8 cellular contexts compared by ENCODE assay signal in the genomic region with DNA sequence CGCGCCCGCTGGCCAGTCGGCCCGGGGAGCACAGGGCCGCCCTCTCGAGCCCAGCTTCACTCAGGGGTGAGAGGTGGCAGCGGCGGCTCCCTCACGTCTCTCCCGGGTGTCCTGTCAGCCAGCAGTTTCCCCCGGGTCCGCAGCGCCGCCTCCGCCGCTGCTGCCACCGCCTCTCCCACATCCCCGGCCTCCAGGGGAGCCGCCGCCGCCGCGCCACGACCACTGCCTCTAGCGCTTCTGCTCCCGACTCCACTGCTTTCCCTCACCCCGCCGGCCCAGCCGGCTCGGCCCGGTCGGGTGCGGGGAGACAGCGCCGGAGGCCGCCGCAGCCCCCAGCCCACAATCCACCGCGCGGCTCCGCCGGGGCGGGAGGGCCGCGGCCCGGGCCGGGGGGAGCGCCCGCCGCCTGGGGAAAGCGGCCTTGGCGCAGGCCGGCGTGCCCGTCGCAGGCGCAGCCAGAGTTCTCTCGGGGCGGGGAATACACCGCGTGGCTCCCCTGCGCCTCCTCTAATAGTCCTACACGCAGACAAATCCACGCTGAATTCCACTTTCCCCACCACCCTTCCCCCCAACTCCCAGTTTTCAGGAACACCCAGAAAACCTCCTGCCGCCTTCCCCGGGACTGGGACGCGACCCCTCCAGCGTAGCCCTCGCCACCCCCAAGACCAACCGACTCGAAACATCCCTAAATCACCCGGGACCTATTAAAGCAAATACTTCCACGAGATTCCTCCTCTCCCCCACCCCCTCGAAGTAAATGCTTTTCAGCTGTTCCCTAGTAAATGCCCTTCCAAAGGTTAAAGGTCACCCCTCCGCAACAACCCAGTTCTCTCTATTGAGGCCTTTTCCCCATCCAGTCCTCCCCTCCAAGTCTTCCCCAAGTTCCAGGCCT.
DNase-seq lines count a peak whose midpoint lies in the region; ATAC-seq, FAIRE-seq and TF ChIP-seq lines count a peak whose summit lies in the region.

A gene with protein sequence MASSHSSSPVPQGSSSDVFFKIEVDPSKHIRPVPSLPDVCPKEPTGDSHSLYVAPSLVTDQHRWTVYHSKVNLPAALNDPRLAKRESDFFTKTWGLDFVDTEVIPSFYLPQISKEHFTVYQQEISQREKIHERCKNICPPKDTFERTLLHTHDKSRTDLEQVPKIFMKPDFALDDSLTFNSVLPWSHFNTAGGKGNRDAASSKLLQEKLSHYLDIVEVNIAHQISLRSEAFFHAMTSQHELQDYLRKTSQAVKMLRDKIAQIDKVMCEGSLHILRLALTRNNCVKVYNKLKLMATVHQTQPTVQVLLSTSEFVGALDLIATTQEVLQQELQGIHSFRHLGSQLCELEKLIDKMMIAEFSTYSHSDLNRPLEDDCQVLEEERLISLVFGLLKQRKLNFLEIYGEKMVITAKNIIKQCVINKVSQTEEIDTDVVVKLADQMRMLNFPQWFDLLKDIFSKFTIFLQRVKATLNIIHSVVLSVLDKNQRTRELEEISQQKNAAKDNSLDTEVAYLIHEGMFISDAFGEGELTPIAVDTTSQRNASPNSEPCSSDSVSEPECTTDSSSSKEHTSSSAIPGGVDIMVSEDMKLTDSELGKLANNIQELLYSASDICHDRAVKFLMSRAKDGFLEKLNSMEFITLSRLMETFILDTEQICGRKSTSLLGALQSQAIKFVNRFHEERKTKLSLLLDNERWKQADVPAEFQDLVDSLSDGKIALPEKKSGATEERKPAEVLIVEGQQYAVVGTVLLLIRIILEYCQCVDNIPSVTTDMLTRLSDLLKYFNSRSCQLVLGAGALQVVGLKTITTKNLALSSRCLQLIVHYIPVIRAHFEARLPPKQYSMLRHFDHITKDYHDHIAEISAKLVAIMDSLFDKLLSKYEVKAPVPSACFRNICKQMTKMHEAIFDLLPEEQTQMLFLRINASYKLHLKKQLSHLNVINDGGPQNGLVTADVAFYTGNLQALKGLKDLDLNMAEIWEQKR (minus strand): TSS at position 346 of the 892 bp plus-strand sequence. CDS start 35,429 bp downstream, outside the sequence.

- H3K4me2 ChIP-seq in BLaER1, result peak within 1 kb of the TSS; percentile 91

- H3K9me3 ChIP-seq in BLaER1, result no peaks in the 10 kb centered on the region

- H3K4me3 ChIP-seq in BLaER1 (peak within 1 kb of the TSS; percentile 93), fibroblast of pulmonary artery (replicated peaks; ENCODE audit: low read depth, low read length) (peak within 1 kb of the TSS; percentile 79)

- no peaks in the 10 kb centered on the region for H3K36me3 ChIP-seq in BLaER1

- H3K27me3 Mint-ChIP-seq in nephron progenitor cell (ENCODE audit: low read depth, poor library complexity), result no peaks in the 10 kb centered on the region
- H3K27me3 Mint-ChIP-seq in stimulated activated naive CD8-positive, alpha-beta T cell treated with anti-CD3 and anti-CD28 coated beads, Interleukin-15, amount 100 ng/mL, for 72 hours, result no peaks in the 10 kb centered on the region

- peaks cover 21% of the 10 kb centered on the region for H3K4me1 ChIP-seq in BLaER1

- H3K27ac Mint-ChIP-seq in nephron progenitor cell, result peak within 1 kb of the TSS; percentile 98
- peak within 1 kb of the TSS; percentile 100 for H3K27ac Mint-ChIP-seq in stimulated activated naive CD8-positive, alpha-beta T cell treated with anti-CD3 and anti-CD28 coated beads, Interleukin-15, amount 100 ng/mL, for 72 hours

- FAIRE-seq in RCC 7860 (lab: Jason Lieb, UNC), result no peak

- H3K9me3 Mint-ChIP-seq in nephron progenitor cell, result peaks cover 3% of the 10 kb centered on the region
- no peaks in the 10 kb centered on the region for H3K9me3 Mint-ChIP-seq in stimulated activated naive CD8-positive, alpha-beta T cell treated with anti-CD3 and anti-CD28 coated beads, Interleukin-15, amount 100 ng/mL, for 72 hours

- peak within 1 kb of the TSS; percentile 96 for H3K9ac ChIP-seq in BLaER1

- H4K20me1 ChIP-seq in BLaER1, result peaks cover 28% of the 10 kb centered on the region

- no peaks in the 10 kb centered on the region for H3K27me3 ChIP-seq in BLaER1

- H3K27ac ChIP-seq in BLaER1, result peak within 1 kb of the TSS; percentile 96

- TF ChIP-seq CTCF in fibroblast of pulmonary artery (IDR thresholded peaks at IDR 0.05; ENCODE audit: low read length, missing control alignments) (no peak), nephron progenitor cell (IDR thresholded peaks at IDR 0.05) (no peak)

- DNase-seq in RCC 7860 (ENCODE audit: low spot score) (peak; percentile 19), fibroblast of pulmonary artery (ENCODE audit: low read depth) (peak; percentile 59), nephron progenitor cell (peak; percentile 77)
- DNase-seq in activated T-helper 9 cell treated with anti-CD3 and anti-CD28 coated beads, Interleukin-2, amount 50 U/mL, for 16 hours (ENCODE audit: low read depth), result peak; percentile 40
- peak; percentile 64 to 78 for DNase-seq in stimulated activated naive CD8-positive, alpha-beta T cell treated with anti-CD3 and anti-CD28 coated beads, Interleukin-15, amount 100 ng/mL, for 72 hours

- peaks cover 35% of the 10 kb centered on the region for H3K4me1 Mint-ChIP-seq in nephron progenitor cell
- peaks cover 38% of the 10 kb centered on the region for H3K4me1 Mint-ChIP-seq in stimulated activated naive CD8-positive, alpha-beta T cell treated with anti-CD3 and anti-CD28 coated beads, Interleukin-15, amount 100 ng/mL, for 72 hours

- peak; percentile 61 for ATAC-seq in GM19043 (IDR thresholded peaks at IDR 0.05; ENCODE audit: low read depth, unreplicated experiment)
- ATAC-seq in HG03342 (IDR thresholded peaks at IDR 0.05; ENCODE audit: unreplicated experiment), result peak; percentile 66
- peak; percentile 87 for ATAC-seq in stimulated activated naive CD8-positive, alpha-beta T cell treated with anti-CD3 and anti-CD28 coated beads, Interleukin-15, amount 100 ng/mL, for 72 hours

- H3K36me3 Mint-ChIP-seq in nephron progenitor cell (ENCODE audit: low read depth), result peaks cover 3% of the 10 kb centered on the region

- H3K4me3 Mint-ChIP-seq in nephron progenitor cell, result peak within 1 kb of the TSS; percentile 95
- peak within 1 kb of the TSS; percentile 99 for H3K4me3 Mint-ChIP-seq in stimulated activated naive CD8-positive, alpha-beta T cell treated with anti-CD3 and anti-CD28 coated beads, Interleukin-15, amount 100 ng/mL, for 72 hours

Comparison
In these comparisons a context has a peak if more than half of its experiments do, and no peak if none do; other contexts are left out.
1. Peak in every context shown above with its lines: DNase-seq, ATAC-seq, H3K4me3 ChIP-seq and H3K27ac ChIP-seq.
2. DNase-seq: peak in every context shown above with its lines; median percentile 77 in nephron progenitor cell; 71 in stimulated activated naive CD8-positive, alpha-beta T cell treated with anti-CD3 and anti-CD28 coated beads, Interleukin-15, amount 100 ng/mL, for 72 hours; 59 in fibroblast of pulmonary artery; 40 in activated T-helper 9 cell treated with anti-CD3 and anti-CD28 coated beads, Interleukin-2, amount 50 U/mL, for 16 hours; 19 in RCC 7860.